Comparison of ENCODE assay signal across 16 cellular contexts in the genomic region with DNA sequence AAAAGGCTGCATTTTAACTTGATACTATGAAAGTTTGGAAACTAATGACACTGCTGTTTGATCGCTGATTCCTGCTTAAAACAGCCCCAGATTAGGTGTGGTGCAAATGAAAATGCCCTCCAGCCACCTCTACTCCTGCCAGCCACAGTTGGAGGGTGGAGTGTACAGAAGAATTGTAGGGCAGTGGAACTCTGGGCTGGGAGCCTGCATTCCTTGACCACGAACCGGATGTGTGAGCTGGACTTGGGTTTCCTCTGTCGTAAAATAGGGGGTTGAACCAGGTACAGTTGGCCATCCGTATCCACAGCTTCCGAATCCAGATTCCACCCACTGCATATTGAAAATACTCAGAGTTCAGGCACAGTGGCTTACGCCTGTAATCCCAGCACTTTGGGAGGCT.
A peak's percentile ranks its signal among the peaks of the same experiment; 100 is the strongest.
DNase-seq lines count a peak whose midpoint lies in the region; ATAC-seq and TF ChIP-seq lines count a peak whose summit lies in the region.
"Had no signal": no experiment of that assay in that cellular context is flagged by ENCODE, and none has a peak within 500 bp of the region (broad histone marks: within the 10 kb centered on the region; RNA-seq: fewer than 3 reads in every experiment).

No MANE protein-coding gene starts in this region.

- peak; percentile 28 for DNase-seq in RWPE1 (ENCODE audit: low spot score)
- DNase-seq in fibroblast of pulmonary artery (ENCODE audit: low read depth), result peak; percentile 77
- no peak for DNase-seq in upper lobe of right lung
- no peak for DNase-seq in left colon
- DNase-seq in spleen, result no peak
- DNase-seq in activated CD4-positive, alpha-beta T cell treated with anti-CD3 and anti-CD28 coated beads, Interleukin-2, amount 50 U/mL, for 1 hour, result no peak
- DNase-seq in NOMO-1 (lab: John Stamatoyannopoulos, UW; ENCODE audit: unreplicated experiment in 2 of 2), result no peak
- DNase-seq: activated naive CD4-positive, alpha-beta T cell treated with anti-CD3 and anti-CD28 coated beads for 36 hours; cortex of kidney; H7; mucosa of descending colon; NCI-H187; stimulated activated CD4-positive, alpha-beta T cell treated with anti-CD3 and anti-CD28 coated beads, Interleukin-15, amount 100 ng/mL, for 24 hours; T-helper 1 cell had no signal

- ATAC-seq in upper lobe of right lung (no peak), left colon (no peak)
- ATAC-seq: stimulated activated memory B cell treated with anti-CD40 and anti-IgM and Interleukin-4, amounts not matched to agents 10 μg/mL and 1 μg/mL and 100 μg/mL, for 72 hours had no signal

- intact Hi-C loops in upper lobe of right lung (cut with DNase I), result no loop called here
- intact Hi-C loops in left colon (cut with DNase I, micrococcal nuclease), result no loop called here
- intact Hi-C loops in spleen (cut with DNase I; ENCODE audit: low total_unique reads), result no loop called here

- H3K9ac ChIP-seq in muscle layer of colon (ENCODE audit: low read length), result no peak overlapping the region

- POLR2A ChIA-PET in RWPE1 (lab: Yijun Ruan, JAX; ENCODE audit: low non-redundant PET), result no interaction called here

- H3K27me3 ChIP-seq in muscle layer of colon (ENCODE audit: control insufficient read depth in 1 of 2, insufficient read depth in 2 of 2, low read length in 2 of 2), result no peaks in the 10 kb centered on the region
- H3K27me3 ChIP-seq in upper lobe of right lung, result no peaks in the 10 kb centered on the region
- peaks cover 0 to 7% (median 0%) of the 10 kb centered on the region in 7 donors for H3K27me3 ChIP-seq in spleen (replicated peaks in 1 of 7)

- no peaks in the 10 kb centered on the region for H3K36me3 ChIP-seq in muscle layer of colon (ENCODE audit: insufficient read depth, low read length)
- no peaks in the 10 kb centered on the region for H3K36me3 ChIP-seq in upper lobe of right lung
- no peaks in the 10 kb centered on the region for H3K36me3 ChIP-seq in spleen

- WGBS in spleen, 5 donors, result 83 to 96% (median 88%) methylated on average over 7 of the region's 7 CpGs

- H3K27ac ChIP-seq in RWPE1 (no peak overlapping the region), muscle layer of colon (ENCODE audit: low read depth, low read length) (peak overlapping the region; percentile 39), upper lobe of right lung (peak overlapping the region; percentile 12), spleen (no peak overlapping the region)

- H3K9me3 ChIP-seq in muscle layer of colon (ENCODE audit: low read length) (no peaks in the 10 kb centered on the region), upper lobe of right lung (no peaks in the 10 kb centered on the region), spleen (peaks cover 0 to 8% (median 0%) of the 10 kb centered on the region in 8 donors)
- H3K9me3 ChIP-seq: mucosa of descending colon had no signal

- peaks cover 18% of the 10 kb centered on the region for H3K4me1 ChIP-seq in muscle layer of colon (ENCODE audit: insufficient read depth, low read length)
- H3K4me1 ChIP-seq in upper lobe of right lung, result peaks cover 9% of the 10 kb centered on the region
- H3K4me1 ChIP-seq in spleen, result peaks cover 0 to 7% (median 0%) of the 10 kb centered on the region in 6 donors

- TF ChIP-seq POLR2A in spleen (IDR thresholded peaks at IDR 0.05), result no peak

- H3K4me3 ChIP-seq in fibroblast of pulmonary artery (replicated peaks; ENCODE audit: low read depth, low read length) (no peak overlapping the region), muscle layer of colon (ENCODE audit: low read depth in 1 of 2, low read length in 2 of 2) (peak overlapping the region in 1 of 2 donors; percentile 4), upper lobe of right lung (no peak overlapping the region), spleen (no peak overlapping the region)
- H3K4me3 ChIP-seq: mucosa of descending colon had no signal

- TF ChIP-seq CTCF in RWPE1 (conservative IDR thresholded peaks at IDR 0.05; ENCODE audit: low read depth) (no peak), fibroblast of pulmonary artery (IDR thresholded peaks at IDR 0.05; ENCODE audit: low read length, missing control alignments) (no peak), upper lobe of right lung (IDR thresholded peaks at IDR 0.05) (no peak), spleen (IDR thresholded peaks at IDR 0.05 in 8 of 11, conservative IDR thresholded peaks at IDR 0.05 in 3 of 11) (no peak)

- CTCF ChIA-PET in RWPE1 (lab: Yijun Ruan, JAX), result no interaction called here

Comparison
In these comparisons a context has a peak if more than half of its experiments do, and no peak if none do; other contexts are left out.
1. DNase-seq: peak in RWPE1 (single experiment) and fibroblast of pulmonary artery (single experiment); none in upper lobe of right lung (single experiment), left colon (0 of 2), spleen (single experiment), activated CD4-positive, alpha-beta T cell treated with anti-CD3 and anti-CD28 coated beads, Interleukin-2, amount 50 U/mL, for 1 hour (single experiment) and NOMO-1 (0 of 2).
2. H3K27ac ChIP-seq: peak in muscle layer of colon (single experiment) and upper lobe of right lung (single experiment); none in RWPE1 (single experiment) and spleen (0 of 8).